Comparison of ENCODE assay signal across 18 cellular contexts in the genomic region with DNA sequence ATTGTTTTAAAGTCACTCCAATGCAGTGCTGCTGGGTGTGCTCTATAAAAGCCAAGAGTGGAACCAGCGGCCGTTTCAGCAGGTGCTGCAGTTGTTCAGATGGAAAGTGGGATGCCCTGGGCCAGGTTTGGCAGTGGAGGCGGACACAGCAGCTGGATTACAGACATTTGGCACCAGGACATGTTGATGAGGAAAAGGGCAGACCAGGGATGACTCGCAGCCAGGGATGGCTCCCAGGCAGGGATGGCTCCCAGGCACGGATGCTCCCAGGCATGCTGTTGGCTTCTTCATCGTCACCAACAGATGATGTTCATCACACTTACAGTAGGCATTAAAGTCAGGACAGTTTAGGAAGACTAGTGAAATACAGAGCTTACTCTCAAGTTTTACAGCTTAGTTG.
"Had no signal": no experiment of that assay in that cellular context is flagged by ENCODE, and none has a peak within 500 bp of the region (broad histone marks: within the 10 kb centered on the region; RNA-seq: fewer than 3 reads in every experiment).

No MANE protein-coding gene starts in this region.

- H3K27me3 ChIP-seq: transverse colon had no signal

- DNase-seq: activated CD4-positive, alpha-beta memory T cell treated with anti-CD3 and anti-CD28 coated beads, Interleukin-2, amount 10 ng/mL, durations not matched to agents 7 days and 5 days; activated CD4-positive, alpha-beta T cell treated with anti-CD3 and anti-CD28 coated beads for 4 hours; activated gamma-delta T cell treated with Interleukin-2 at 50 U/mL for 16 hours; activated naive CD8-positive, alpha-beta T cell treated with anti-CD3 and anti-CD28 coated beads for 36 hours; activated T-cell treated with anti-CD3 and anti-CD28 coated beads, Interleukin-2, amount 50 U/mL, for 48 hours; cortex of kidney; effector CD4-positive, alpha-beta T cell; head of caudate nucleus; immature natural killer cell; mesendoderm; nucleus accumbens; right cardiac atrium; stimulated activated naive CD8-positive, alpha-beta T cell treated with anti-CD3 and anti-CD28 coated beads, Interleukin-15, Interleukin-2, amounts not matched to agents 100 U/mL and 50 U/mL, for 24 hours; T-helper 2 cell; transverse colon had no signal

- ATAC-seq: right cardiac atrium; stimulated activated naive CD8-positive, alpha-beta T cell treated with anti-CD3 and anti-CD28 coated beads, Interleukin-15, Interleukin-2, amounts not matched to agents 100 U/mL and 50 U/mL, for 24 hours; WTC11 had no signal

- H3K9me3 ChIP-seq: transverse colon had no signal

- FAIRE-seq: frontal cortex had no signal

- H3K27ac ChIP-seq: transverse colon had no signal

- H3K4me3 ChIP-seq: smooth muscle cell, transverse colon had no signal

- H3K36me3 ChIP-seq: transverse colon had no signal
